1 cellular context compared by ENCODE assay signal in genomic region chr6:75381878-75382633, GRCh38.
TF ChIP-seq lines count a peak whose summit lies in the region.

No MANE protein-coding gene starts in this region.

TF ChIP-seq in A549, 52 proteins besides CTCF, POLR2A, EP300 and RAD21 (continued from another document):
- TF ChIP-seq ELK1 (IDR thresholded peaks at IDR 0.05; ENCODE audit: low read depth, low read length) = no peak
- no peak for TF ChIP-seq FOXS1 (CRISPR knock-in tag; IDR thresholded peaks at IDR 0.05)
- TF ChIP-seq MAZ (IDR thresholded peaks at IDR 0.05; ENCODE audit: borderline replicate concordance, low read depth, low read length) = no peak
TF ChIP-seq in A549: peak in this region for 0.
